In genomic region chr7:117135553-117135891, GRCh38 we compare ENCODE assay signal across 21 cellular contexts.
DNase-seq lines count a peak whose midpoint lies in the region; ATAC-seq, FAIRE-seq and TF ChIP-seq lines count a peak whose summit lies in the region.
"Had no signal": no experiment of that assay in that cellular context is flagged by ENCODE, and none has a peak within 500 bp of the region (broad histone marks: within the 10 kb centered on the region; RNA-seq: fewer than 3 reads in every experiment).

No MANE protein-coding gene starts in this region.

- TF ChIP-seq CTCF in A549 (IDR thresholded peaks at IDR 0.05): no peak
- no peak for TF ChIP-seq CTCF in astrocyte (IDR thresholded peaks at IDR 0.05; ENCODE audit: insufficient read depth, low read depth, low read length)
- TF ChIP-seq CTCF in testis (IDR thresholded peaks at IDR 0.05): no peak

- no peak for ATAC-seq in A549
- ATAC-seq in GM19395 (IDR thresholded peaks at IDR 0.05; ENCODE audit: unreplicated experiment): peak; percentile 9
- ATAC-seq in HG02852 (IDR thresholded peaks at IDR 0.05; ENCODE audit: unreplicated experiment): peak; percentile 19
- ATAC-seq: PC-3 had no signal

- WGBS in A549 (ENCODE audit: missing lambda C conversion rate): 94% methylated on average over 1 of the region's 1 CpG
- 95 to 100% methylated on average over 1 of the region's 1 CpG for WGBS in testis, 2 donors

- POLR2A ChIA-PET in A549 (lab: Yijun Ruan, JAX): no interaction called here

- no peaks in the 10 kb centered on the region for H3K79me2 ChIP-seq in astrocyte (ENCODE audit: insufficient read depth, low read length)

- H3K9ac ChIP-seq in astrocyte (ENCODE audit: low read length): no peak overlapping the region
- H3K9ac ChIP-seq: BLaER1, GM23248 had no signal

- peaks cover 54% of the 10 kb centered on the region for H3K4me1 Mint-ChIP-seq in astrocyte (ENCODE audit: low read depth, unreplicated experiment)

- no peak for DNase-seq in A549 (ENCODE audit: low read depth in 1 of 2, low spot score in 1 of 2)
- DNase-seq in astrocyte (ENCODE audit: low read depth): no peak
- no peak for DNase-seq in NCI-H2081 treated with DMSO at 0.1 percent for 48 hours (lab: John Stamatoyannopoulos, UW)
- no peak for DNase-seq in HuH-7.5 (ENCODE audit: low spot score)
- no peak for DNase-seq in testis
- no peak for DNase-seq in cardiac septum (ENCODE audit: low spot score)
- DNase-seq: CD8-positive, alpha-beta memory T cell; GM23248; NCI-H1417 treated with DMSO at 0.1 percent for 48 hours; NCI-H2029; NCI-H2171 treated with DMSO at 0.1 percent for 48 hours; NCI-H774; PC-3; SW 1271 had no signal

- H3K4me1 ChIP-seq in A549 (peaks cover 46% of the 10 kb centered on the region), astrocyte (ENCODE audit: insufficient read depth, low read length) (peaks cover 28% of the 10 kb centered on the region), testis (no peaks in the 10 kb centered on the region)
- H3K4me1 ChIP-seq: BLaER1 had no signal

- H3K27me3 ChIP-seq in astrocyte (ENCODE audit: insufficient read depth, low read length): no peaks in the 10 kb centered on the region
- no peaks in the 10 kb centered on the region for H3K27me3 ChIP-seq in testis
- H3K27me3 ChIP-seq: BLaER1 had no signal

- intact Hi-C loops in testis (cut with DNase I; ENCODE audit: low total_unique reads): no loop called here
- intact Hi-C loops in cardiac septum (cut with DNase I): no loop called here

- CTCF ChIA-PET in A549 (lab: Yijun Ruan, JAX): interaction anchor here (1.0 kb wide), 1 partner anchor 14 kb away, joined by 3 read pairs; no protein-coding TSS in a partner anchor

- no peak overlapping the region for H3K4me3 ChIP-seq in A549
- H3K4me3 ChIP-seq in astrocyte (ENCODE audit: insufficient read depth, low read depth, low read length): no peak overlapping the region
- H3K4me3 ChIP-seq in testis: no peak overlapping the region
- H3K4me3 ChIP-seq: BLaER1, GM23248 had no signal

- H3K27me3 Mint-ChIP-seq in astrocyte (ENCODE audit: low read depth, unreplicated experiment): no peaks in the 10 kb centered on the region
- H3K27me3 Mint-ChIP-seq: CD8-positive, alpha-beta memory T cell had no signal

- H2AFZ ChIP-seq in astrocyte (ENCODE audit: low read depth, low read length): no peak overlapping the region
- H2AFZ ChIP-seq: GM23248 had no signal

- TF ChIP-seq EP300 in A549 (IDR thresholded peaks at IDR 0.05): no peak

- peaks cover 5% of the 10 kb centered on the region for H3K36me3 ChIP-seq in astrocyte (ENCODE audit: insufficient read depth, low read length)
- no peaks in the 10 kb centered on the region for H3K36me3 ChIP-seq in testis (ENCODE audit: low read depth, missing control alignments)
- H3K36me3 ChIP-seq: BLaER1 had no signal

- no peak overlapping the region for H3K27ac Mint-ChIP-seq in astrocyte (ENCODE audit: unreplicated experiment)

- H3K27ac ChIP-seq in A549 (no peak overlapping the region), astrocyte (ENCODE audit: low read depth, low read length) (no peak overlapping the region), testis (no peak overlapping the region)
- H3K27ac ChIP-seq: BLaER1, GM23248, HL-60, RWPE1 had no signal

- no peaks in the 10 kb centered on the region for H3K9me3 ChIP-seq in A549
- no peaks in the 10 kb centered on the region for H3K9me3 ChIP-seq in astrocyte (ENCODE audit: insufficient read depth, low read depth, low read length)
- H3K9me3 ChIP-seq in testis: no peaks in the 10 kb centered on the region
- H3K9me3 ChIP-seq: BLaER1 had no signal

- FAIRE-seq in A549 (lab: Jason Lieb, UNC) (peak; percentile 46), astrocyte (lab: Jason Lieb, UNC) (peak; percentile 13)
- FAIRE-seq: D721Med, HTR-8/SVneo had no signal

- H3K36me3 Mint-ChIP-seq in astrocyte (ENCODE audit: low read depth, unreplicated experiment): peaks cover 8% of the 10 kb centered on the region

- TF ChIP-seq POLR2A in A549 (IDR thresholded peaks at IDR 0.05; ENCODE audit: low read length) (no peak), testis (IDR thresholded peaks at IDR 0.05) (no peak)

- H3K4me2 ChIP-seq in A549 (no peak overlapping the region), astrocyte (ENCODE audit: low read length) (no peak overlapping the region)
- H3K4me2 ChIP-seq: BLaER1 had no signal

- no peaks in the 10 kb centered on the region for H4K20me1 ChIP-seq in astrocyte (ENCODE audit: insufficient read depth, low read length)
- H4K20me1 ChIP-seq: BLaER1 had no signal

- TF ChIP-seq RAD21 in A549 (conservative IDR thresholded peaks at IDR 0.05 in 1 of 2, IDR thresholded peaks at IDR 0.05 in 1 of 2): no peak

- no peak overlapping the region for H3K4me3 Mint-ChIP-seq in astrocyte (ENCODE audit: unreplicated experiment)
- H3K4me3 Mint-ChIP-seq: CD8-positive, alpha-beta memory T cell had no signal

- H3K9me3 Mint-ChIP-seq in astrocyte (ENCODE audit: unreplicated experiment): no peaks in the 10 kb centered on the region
- H3K9me3 Mint-ChIP-seq: CD8-positive, alpha-beta memory T cell had no signal

TF ChIP-seq in A549, 52 proteins besides CTCF, POLR2A, EP300 and RAD21:
- no peak for TF ChIP-seq NFE2L2 (conservative IDR thresholded peaks at IDR 0.05; ENCODE audit: low read length)

Comparison
In these comparisons a context has a peak if more than half of its experiments do, and no peak if none do; other contexts are left out.
1. ATAC-seq: peak in GM19395 (single experiment) and HG02852 (single experiment); none in A549 (0 of 2).